In genomic region chr19:40420451-40420765, GRCh38 we compare ENCODE assay signal across 8 cellular contexts. TPM values are rescaled to one million over a fixed set of nuclear protein-coding genes. Genes with fewer than 3 reads are reported as not detected.
DNase-seq lines count a peak whose midpoint lies in the region; ATAC-seq and TF ChIP-seq lines count a peak whose summit lies in the region.

No MANE protein-coding gene starts in this region.

- H4K91ac ChIP-seq in trophoblast cell (ENCODE audit: low read depth, low read length) = peak overlapping the region; percentile 45

- H4K12ac ChIP-seq in trophoblast cell (ENCODE audit: low read depth, low read length) = no peak overlapping the region

- no peak overlapping the region for H2AK5ac ChIP-seq in trophoblast cell (ENCODE audit: low read length)

- CTCF ChIA-PET in Caco-2 (lab: Charles Lee) = interaction anchor here (0.6 to 2.6 kb wide), 23 partner anchors 10 to 1117 kb away, joined by 3 to 24 read pairs (median 5); partner anchors contain the start of genes BLVRB, C19orf47, PLD3 and SERTAD3
- CTCF ChIA-PET in Panc1 (lab: Charles Lee) = interaction anchor here (0.6 to 0.7 kb wide), 4 partner anchors 28 to 189 kb away, joined by 3 to 5 read pairs (median 4); no protein-coding TSS in a partner anchor

- DNase-seq in Caco-2 (no peak), Panc1 (ENCODE audit: low read depth, low spot score) (no peak), epithelial cell of prostate (ENCODE audit: low read depth, low spot score) (no peak), trophoblast cell (no peak), sciatic nerve (ENCODE audit: low spot score) (no peak), foreskin keratinocyte (no peak)
- DNase-seq in effector CD4-positive, alpha-beta T cell = no peak

- H3K27ac Mint-ChIP-seq in Caco-2 (ENCODE audit: unreplicated experiment) = peak overlapping the region; percentile 92

- 0 out of 2 replicates have a peak, but pooled peaks cover 4% of the 10 kb centered on the region for H3K4me1 ChIP-seq in Caco-2
- H3K4me1 ChIP-seq in Panc1 (ENCODE audit: control insufficient read depth, insufficient read depth, low read length) = peaks cover 36% of the 10 kb centered on the region
- H3K4me1 ChIP-seq in trophoblast cell (ENCODE audit: control insufficient read depth in 1 of 2, insufficient read depth in 2 of 2, low read length in 2 of 2) = peaks cover 10 to 13% of the 10 kb centered on the region in 2 experiments
- peaks cover 10% of the 10 kb centered on the region for H3K4me1 ChIP-seq in foreskin keratinocyte

- POLR2A ChIA-PET in Caco-2 (lab: Charles Lee) = interaction anchor here (0.6 to 1.9 kb wide), 18 partner anchors 10 to 984 kb away, joined by 3 to 45 read pairs (median 8); partner anchors contain the start of genes BLVRB, C19orf47, PLD3 and RPS16
- POLR2A ChIA-PET in Panc1 (lab: Charles Lee) = interaction anchor here (0.7 to 0.8 kb wide), 2 partner anchors 185 to 263 kb away, joined by 7 to 11 read pairs; no protein-coding TSS in a partner anchor

- peak overlapping the region; percentile 81 for H3K4me3 Mint-ChIP-seq in Caco-2 (ENCODE audit: unreplicated experiment)

- intact Hi-C loops in Caco-2 (cut with micrococcal nuclease; ENCODE audit: unreplicated experiment) = loop anchor here (2.0 kb wide), 2 partner anchors 16 to 72 kb away; partner anchors contain the start of genes C19orf47 and PLD3
- intact Hi-C loops in Panc1 (cut with micrococcal nuclease; ENCODE audit: unreplicated experiment) = no loop called here
- intact Hi-C loops in sciatic nerve (cut with DNase I) = no loop called here

- H3K23ac ChIP-seq in trophoblast cell (ENCODE audit: low read length) = no peak overlapping the region

- WGBS in trophoblast cell (ENCODE audit: extremely low coverage, insufficient coverage, insufficient read length) = no CpG with 5 or more reads among the region's 14 CpGs

- no peak overlapping the region for H2BK5ac ChIP-seq in trophoblast cell (ENCODE audit: low read depth, low read length, poor library complexity)

- no peak for ATAC-seq in Panc1
- ATAC-seq in sciatic nerve = no peak
- ATAC-seq in HG03280 (IDR thresholded peaks at IDR 0.05; ENCODE audit: unreplicated experiment) = no peak
- ATAC-seq in foreskin keratinocyte = no peak

- H3K27ac ChIP-seq in Panc1 (ENCODE audit: low read length) (peak overlapping the region; percentile 92), epithelial cell of prostate (peak overlapping the region; percentile 96), trophoblast cell (ENCODE audit: low read depth, low read length) (peak overlapping the region; percentile 97), foreskin keratinocyte (no peak overlapping the region)

- no peak overlapping the region for H4K8ac ChIP-seq in trophoblast cell (ENCODE audit: low read depth, low read length)

- peaks cover 13% of the 10 kb centered on the region for H3K79me2 ChIP-seq in trophoblast cell (ENCODE audit: control insufficient read depth, insufficient read depth, low read length, poor library complexity)

- peak overlapping the region; percentile 67 for H3K4me2 ChIP-seq in trophoblast cell (ENCODE audit: low read length)

- H2BK12ac ChIP-seq in trophoblast cell (ENCODE audit: low read length) = no peak overlapping the region

- no peak overlapping the region for H3K9ac ChIP-seq in trophoblast cell (ENCODE audit: low read length)

- no peaks in the 10 kb centered on the region for H3K9me3 ChIP-seq in Caco-2
- H3K9me3 ChIP-seq in Panc1 (ENCODE audit: control insufficient read depth, insufficient read depth, low read depth, low read length) = no peaks in the 10 kb centered on the region
- no peaks in the 10 kb centered on the region for H3K9me3 ChIP-seq in trophoblast cell (ENCODE audit: insufficient read depth, low read depth, low read length)

- H3K18ac ChIP-seq in trophoblast cell (ENCODE audit: low read length) = no peak overlapping the region

- no peaks in the 10 kb centered on the region for H3K27me3 ChIP-seq in Caco-2 (replicated peaks; ENCODE audit: control insufficient read depth, insufficient read depth, low read length)
- no peaks in the 10 kb centered on the region for H3K27me3 ChIP-seq in Panc1 (ENCODE audit: control insufficient read depth, insufficient read depth, low read length)
- H3K27me3 ChIP-seq in trophoblast cell (ENCODE audit: insufficient read depth, low read length) = no peaks in the 10 kb centered on the region
- H3K27me3 ChIP-seq in foreskin keratinocyte = no peaks in the 10 kb centered on the region

- no peak overlapping the region for H3K4ac ChIP-seq in trophoblast cell (ENCODE audit: low read depth, low read length)

- peaks cover 20% of the 10 kb centered on the region for H3K79me1 ChIP-seq in trophoblast cell (ENCODE audit: low read length)

- H2BK120ac ChIP-seq in trophoblast cell (ENCODE audit: insufficient read depth, low read length, poor library complexity) = no peak overlapping the region

- H2AFZ ChIP-seq in trophoblast cell (ENCODE audit: insufficient read depth, low read length, poor library complexity) = no peak overlapping the region

- peak overlapping the region; percentile 57 for H3K4me3 ChIP-seq in Caco-2 (ENCODE audit: low read depth, low read length)
- peak overlapping the region; percentile 53 to 64 for H3K4me3 ChIP-seq in Panc1 (ENCODE audit: low read depth in 2 of 2, low read length in 2 of 2)
- no peak overlapping the region for H3K4me3 ChIP-seq in trophoblast cell (ENCODE audit: low read depth, low read length)

- peaks cover 17% of the 10 kb centered on the region for H3K36me3 Mint-ChIP-seq in Caco-2 (ENCODE audit: insufficient read depth, unreplicated experiment)

- H3K27me3 Mint-ChIP-seq in Caco-2 (ENCODE audit: insufficient read depth, unreplicated experiment) = no peaks in the 10 kb centered on the region

- TF ChIP-seq CTCF in Caco-2 (IDR thresholded peaks at IDR 0.05; ENCODE audit: insufficient read depth in 1 of 2, low read depth in 1 of 2, low read length in 1 of 2, severe bottlenecking in 1 of 2, unreplicated experiment in 1 of 2) = no peak
- TF ChIP-seq CTCF in Panc1 (IDR thresholded peaks at IDR 0.05) = no peak
- TF ChIP-seq CTCF in foreskin keratinocyte (conservative IDR thresholded peaks at IDR 0.05) = no peak

- H3K14ac ChIP-seq in trophoblast cell (ENCODE audit: low read length) = no peak overlapping the region

- in situ Hi-C loops in Panc1 (cut with HindIII; ENCODE audit: low pct_unique_long_range_greater_than_20kb, low sequenced_read_pairs) = no loop called here

- no TSS peak for BruUV-seq in Caco-2 (replicated peaks; lab: Mats Ljungman, UMichigan)
- BruUV-seq in Panc1 (replicated peaks; lab: Mats Ljungman, UMichigan) = no TSS peak

- no peaks in the 10 kb centered on the region for H3K9me3 Mint-ChIP-seq in Caco-2 (ENCODE audit: unreplicated experiment)

- H3K36me3 ChIP-seq in Caco-2 (ENCODE audit: control insufficient read depth, insufficient read depth, low read length) (no peaks in the 10 kb centered on the region; the same call in 1 of the 2 replicates), Panc1 (ENCODE audit: control insufficient read depth, insufficient read depth, low read length) (peaks cover 4% of the 10 kb centered on the region; the same call in 1 of the 2 replicates), trophoblast cell (ENCODE audit: control insufficient read depth in 1 of 2, insufficient read depth in 2 of 2, low read length in 2 of 2) (peaks cover 10% of the 10 kb centered on the region in 2 experiments)

- peaks cover 15% of the 10 kb centered on the region for H3K4me1 Mint-ChIP-seq in Caco-2 (ENCODE audit: low read depth, unreplicated experiment)

RNA-seq across cellular contexts. Expression of gene SERTAD1, which starts 5.4 kb away (rescaled TPM):
- 7.7 and 8.6 TPM in 2 replicates for total RNA-seq in Caco-2 (2022)
- 13.4 TPM for total RNA-seq in Panc1 (2021; ENCODE audit: unreplicated experiment)
- 13.7 TPM for polyA plus RNA-seq in Panc1 (2012; ENCODE audit: insufficient read length)
- 9.6 and 10.1 TPM in 2 replicates for polyA plus RNA-seq in trophoblast cell (2013)
- total RNA-seq in sciatic nerve = 18.0 TPM
- total RNA-seq in foreskin keratinocyte = 12.4 and 14.3 TPM in 2 replicates
- polyA plus RNA-seq in foreskin keratinocyte = 15.6 and 19.8 TPM in 2 replicates

RNA-seq across cellular contexts. Expression of gene PRX, which starts 7.2 kb away (rescaled TPM):
- 2.5 TPM in 2 replicates for total RNA-seq in Caco-2 (2022)
- total RNA-seq in Panc1 (2021; ENCODE audit: unreplicated experiment) = 3.4 TPM
- 4.0 TPM for polyA plus RNA-seq in Panc1 (2012; ENCODE audit: insufficient read length)
- 1.9 and 2.0 TPM in 2 replicates for polyA plus RNA-seq in trophoblast cell (2013)
- total RNA-seq in sciatic nerve = 801 TPM
- 0.95 TPM in 2 replicates for total RNA-seq in foreskin keratinocyte
- polyA plus RNA-seq in foreskin keratinocyte = 0.53 and 0.77 TPM in 2 replicates

RNA-seq across cellular contexts. Expression of gene SERTAD3, which starts 23.7 kb away (rescaled TPM):
- total RNA-seq in Caco-2 (2022) (45.2 and 52.2 TPM in 2 replicates), Panc1 (2021; ENCODE audit: unreplicated experiment) (35.7 TPM), sciatic nerve (47.2 TPM), foreskin keratinocyte (23.3 and 29.6 TPM in 2 replicates)
- 39.6 TPM for polyA plus RNA-seq in Panc1 (2012; ENCODE audit: insufficient read length)
- 30.6 and 31.9 TPM in 2 replicates for polyA plus RNA-seq in trophoblast cell (2013)
- 22.3 and 24.1 TPM in 2 replicates for polyA plus RNA-seq in foreskin keratinocyte

RNA-seq across cellular contexts. Expression of gene HIPK4, which starts 30.4 kb away (rescaled TPM):
- not detected in 2 replicates for total RNA-seq in Caco-2 (2022)
- total RNA-seq in Panc1 (2021; ENCODE audit: unreplicated experiment) = 0.13 TPM
- 0.15 TPM for polyA plus RNA-seq in Panc1 (2012; ENCODE audit: insufficient read length)
- 0.08 and 0.12 TPM in 2 replicates for polyA plus RNA-seq in trophoblast cell (2013)
- 0.36 TPM for total RNA-seq in sciatic nerve
- 0.07 and 0.10 TPM in 2 replicates for total RNA-seq in foreskin keratinocyte
- polyA plus RNA-seq in foreskin keratinocyte = 0.09 and 0.11 TPM in 2 replicates

RNA-seq across cellular contexts. Expression of gene BLVRB, which starts 45.1 kb away (rescaled TPM):
- total RNA-seq in Caco-2 (2022) (75.2 and 101 TPM in 2 replicates), Panc1 (2021; ENCODE audit: unreplicated experiment) (45.6 TPM), sciatic nerve (83.8 TPM), foreskin keratinocyte (75.3 and 79.6 TPM in 2 replicates)
- 105 TPM for polyA plus RNA-seq in Panc1 (2012; ENCODE audit: insufficient read length)
- 69.2 and 70.1 TPM in 2 replicates for polyA plus RNA-seq in trophoblast cell (2013)
- polyA plus RNA-seq in foreskin keratinocyte = 101 and 124 TPM in 2 replicates

Comparison
In these comparisons a context has a peak if more than half of its experiments do, and no peak if none do; other contexts are left out.
1. RNA of gene PRX, which starts 7.2 kb away (total RNA-seq): 801 TPM in sciatic nerve (single experiment); 3.4 TPM in Panc1 (single experiment), 2.5 TPM in Caco-2 and 0.95 TPM in foreskin keratinocyte; every median in the first group is over 100 times any median in the second.